25 cellular contexts compared by ENCODE assay signal in the genomic region with DNA sequence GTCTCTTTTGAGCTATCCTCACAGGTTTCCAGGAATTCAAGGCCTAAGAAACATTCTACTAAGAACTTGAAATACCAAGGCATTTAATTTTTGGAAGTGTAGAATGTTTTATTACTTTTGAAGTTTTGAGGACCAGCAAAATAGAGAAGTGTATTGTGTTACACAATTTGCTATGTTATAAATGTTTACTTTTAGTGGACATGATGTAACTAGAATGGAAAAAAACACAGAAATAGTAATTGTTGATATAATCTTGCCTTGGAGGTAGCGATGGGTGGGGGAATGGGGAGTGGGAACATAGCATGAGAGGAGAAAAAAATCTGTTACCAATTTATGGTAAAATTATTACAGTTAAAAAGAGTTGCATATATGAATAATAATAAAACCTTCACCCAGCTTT.
A peak's percentile ranks its signal among the peaks of the same experiment; 100 is the strongest.
DNase-seq lines count a peak whose midpoint lies in the region; FAIRE-seq and TF ChIP-seq lines count a peak whose summit lies in the region.
"Had no signal": no experiment of that assay in that cellular context is flagged by ENCODE, and none has a peak within 500 bp of the region (broad histone marks: within the 10 kb centered on the region; RNA-seq: fewer than 3 reads in every experiment).

No MANE protein-coding gene starts in this region.

- in situ Hi-C loops in GM13976 (cut with MboI; ENCODE audit: low sequenced_read_pairs, unreplicated experiment) = loop anchor here (25.0 kb wide), 1 partner anchor 328 kb away; no protein-coding TSS in a partner anchor

- no peaks in the 10 kb centered on the region for H3K9me3 ChIP-seq in right atrium auricular region
- H3K9me3 ChIP-seq: ascending aorta, heart left ventricle, testis had no signal

- H3K27me3 ChIP-seq in right atrium auricular region = no peaks in the 10 kb centered on the region
- H3K27me3 ChIP-seq: ascending aorta, dorsolateral prefrontal cortex, heart left ventricle, testis had no signal

- H3K4me1 Mint-ChIP-seq in type B pancreatic cell (ENCODE audit: unreplicated experiment) = peaks cover 45% of the 10 kb centered on the region

- H3K4me1 ChIP-seq in right atrium auricular region = peaks cover 0 to 21% of the 10 kb centered on the region in 2 donors

- H3K27me3 Mint-ChIP-seq in type B pancreatic cell = no peaks in the 10 kb centered on the region
- H3K27me3 Mint-ChIP-seq: stimulated activated memory B cell treated with anti-CD40 and anti-IgM and Interleukin-4, amounts not matched to agents 10 μg/mL and 1 μg/mL and 100 μg/mL, for 72 hours had no signal

- H3K4me3 ChIP-seq in right atrium auricular region = no peak overlapping the region
- H3K4me3 ChIP-seq: ascending aorta, dorsolateral prefrontal cortex, heart left ventricle, skin epidermis, testis had no signal

- peak overlapping the region; percentile 13 for H3K4me3 Mint-ChIP-seq in type B pancreatic cell
- H3K4me3 Mint-ChIP-seq: activated naive CD4-positive, alpha-beta T cell treated with anti-CD3 and anti-CD28 coated beads for 36 hours; activated T-cell treated with anti-CD3 and anti-CD28 coated beads, Interleukin-2, amount 50 U/mL, for 4 hours; nephron; stimulated activated memory B cell treated with anti-CD40 and anti-IgM and Interleukin-4, amounts not matched to agents 10 μg/mL and 1 μg/mL and 100 μg/mL, for 72 hours had no signal

- no peaks in the 10 kb centered on the region for H3K36me3 Mint-ChIP-seq in type B pancreatic cell

- H3K27ac ChIP-seq in right atrium auricular region = no peak overlapping the region
- H3K27ac ChIP-seq: dorsolateral prefrontal cortex, skin epidermis, testis had no signal

- H3K36me3 ChIP-seq in right atrium auricular region = no peaks in the 10 kb centered on the region
- H3K36me3 ChIP-seq: ascending aorta, heart left ventricle had no signal

- peak; percentile 18 to 63 for DNase-seq in NOMO-1 (lab: John Stamatoyannopoulos, UW; ENCODE audit: unreplicated experiment in 2 of 2)
- no peak for DNase-seq in NOMO-1 treated with dmso at 0.1 percent for 144 hours (lab: John Stamatoyannopoulos, UW; ENCODE audit: unreplicated experiment)
- DNase-seq in NOMO-1 treated with DMSO at 0.1 percent for 48 hours (lab: John Stamatoyannopoulos, UW; ENCODE audit: unreplicated experiment) = peak; percentile 52
- DNase-seq in type B pancreatic cell (ENCODE audit: extremely low spot score, unreplicated experiment) = no peak
- no peak for DNase-seq in GM13976 (ENCODE audit: low spot score)
- no peak for DNase-seq in right atrium auricular region (ENCODE audit: low spot score)
- no peak for DNase-seq in NCI-H1694 treated with DMSO at 0.1 percent for 48 hours (lab: John Stamatoyannopoulos, UW)
- DNase-seq: 8988T; activated CD4-positive, alpha-beta T cell treated with anti-CD3 and anti-CD28 coated beads for 4 hours; activated naive CD4-positive, alpha-beta T cell treated with anti-CD3 and anti-CD28 coated beads for 36 hours; activated T-cell treated with anti-CD3 and anti-CD28 coated beads, Interleukin-2, amount 50 U/mL, for 4 hours; Calu3; central memory CD4-positive, alpha-beta T cell; dorsolateral prefrontal cortex; EL; heart left ventricle; left colon; NCI-H1436 treated with DMSO at 0.1 percent for 48 hours; NCI-H526 treated with DMSO at 0.1 percent for 48 hours; testis had no signal

- TF ChIP-seq CTCF in type B pancreatic cell (conservative IDR thresholded peaks at IDR 0.05) (no peak), GM13976 (IDR thresholded peaks at IDR 0.05; ENCODE audit: borderline replicate concordance, control extremely low read depth, extremely low read depth, insufficient read depth, missing control alignments) (no peak), right atrium auricular region (IDR thresholded peaks at IDR 0.05) (no peak)

- peaks cover 5% of the 10 kb centered on the region for H3K9me3 Mint-ChIP-seq in type B pancreatic cell

- FAIRE-seq in islet of Langerhans (lab: Jason Lieb, UNC) = peak; percentile 33

- H3K27ac Mint-ChIP-seq in type B pancreatic cell = no peak overlapping the region
- H3K27ac Mint-ChIP-seq: activated naive CD4-positive, alpha-beta T cell treated with anti-CD3 and anti-CD28 coated beads for 36 hours; stimulated activated memory B cell treated with anti-CD40 and anti-IgM and Interleukin-4, amounts not matched to agents 10 μg/mL and 1 μg/mL and 100 μg/mL, for 72 hours had no signal

Comparison
In these comparisons a context has a peak if more than half of its experiments do, and no peak if none do; other contexts are left out.
1. DNase-seq: peak in NOMO-1 (2 of 2) and NOMO-1 treated with DMSO at 0.1 percent for 48 hours (single experiment); none in NOMO-1 treated with dmso at 0.1 percent for 144 hours (single experiment), type B pancreatic cell (single experiment), GM13976 (single experiment), right atrium auricular region (single experiment) and NCI-H1694 treated with DMSO at 0.1 percent for 48 hours (single experiment).